26 cellular contexts compared by ENCODE assay signal in genomic region chr10:113322843-113323242, GRCh38.
DNase-seq lines count a peak whose midpoint lies in the region; ATAC-seq, FAIRE-seq and TF ChIP-seq lines count a peak whose summit lies in the region.
"Had no signal": no experiment of that assay in that cellular context is flagged by ENCODE, and none has a peak within 500 bp of the region (broad histone marks: within the 10 kb centered on the region; RNA-seq: fewer than 3 reads in every experiment).

No MANE protein-coding gene starts in this region.

- no peak overlapping the region for H3K9ac ChIP-seq in HepG2 (ENCODE audit: insufficient read depth, low read depth, low read length)
- H3K9ac ChIP-seq in H9 (ENCODE audit: extremely low read depth, insufficient read length, low read length) = no peak overlapping the region
- H3K9ac ChIP-seq in mesenchymal stem cell (ENCODE audit: low read length) = no peak overlapping the region

- H4K91ac ChIP-seq in H9 (ENCODE audit: insufficient read length, low read depth, low read length) = no peak overlapping the region
- no peak overlapping the region for H4K91ac ChIP-seq in mesenchymal stem cell (ENCODE audit: low read length)

- H3K23ac ChIP-seq in H9 (ENCODE audit: insufficient read length, low read depth, low read length) = no peak overlapping the region
- no peak overlapping the region for H3K23ac ChIP-seq in mesenchymal stem cell (ENCODE audit: low read length in 2 of 2)

- DNase-seq in right lobe of liver (no peak), HepG2 (ENCODE audit: low spot score) (no peak), adrenal gland (peak in 5 of 7 donors; percentile 36 to 62 (median 37)), mucosa of descending colon (peak in 1 of 3 donors; percentile 24), H9 (no peak), mesenchymal stem cell (no peak)
- DNase-seq: activated CD4-positive, CD25-positive, alpha-beta regulatory T cell treated with anti-CD3 and anti-CD28 coated beads, Interleukin-2, amount 50 U/mL, for 72 hours; activated naive CD4-positive, alpha-beta T cell treated with anti-CD3 and anti-CD28 coated beads, Interleukin-2, amount 50 U/mL, for 16 hours; activated T-cell treated with anti-CD3 and anti-CD28 coated beads, Interleukin-2, amount 50 U/mL, for 48 hours; central memory CD4-positive, alpha-beta T cell; DMS 273 treated with DMSO at 0.1 percent for 48 hours; erythroblast; foreskin melanocyte; IMR-90; NCI-H1694; NCI-H82; spleen; stimulated activated CD4-positive, alpha-beta T cell treated with anti-CD3 and anti-CD28 coated beads, Interleukin-4, amount 100 ng/mL, for 4 hours; uterus had no signal

- TF ChIP-seq CTCF in right lobe of liver (IDR thresholded peaks at IDR 0.05) (no peak), HepG2 (CRISPR knock-in tag; IDR thresholded peaks at IDR 0.05) (no peak), adrenal gland (IDR thresholded peaks at IDR 0.05) (no peak), mucosa of descending colon (IDR thresholded peaks at IDR 0.05) (no peak), H9 (conservative IDR thresholded peaks at IDR 0.05) (no peak)

- no peak overlapping the region for H2BK20ac ChIP-seq in H9 (ENCODE audit: low read depth, low read length, poor library complexity, severe bottlenecking)

- H2AK5ac ChIP-seq in H9 (ENCODE audit: insufficient read length, low read length) (no peak overlapping the region), mesenchymal stem cell (ENCODE audit: low read length, severe bottlenecking) (no peak overlapping the region)

- TF ChIP-seq EP300 in HepG2 (IDR thresholded peaks at IDR 0.05; ENCODE audit: low read depth in 2 of 2, low read length in 2 of 2) (no peak), HepG2 (CRISPR knock-in tag; IDR thresholded peaks at IDR 0.05; ENCODE audit: borderline replicate concordance) (no peak)

- H3K4me3 Mint-ChIP-seq in H9 = no peak overlapping the region
- no peak overlapping the region for H3K4me3 Mint-ChIP-seq in activated T-helper 17 cell treated with anti-CD3 and anti-CD28 coated beads, Interleukin-2, amount 50 U/mL, for 72 hours

- H4K20me1 ChIP-seq in HepG2 (ENCODE audit: insufficient read depth, low read length) (no peaks in the 10 kb centered on the region), H9 (ENCODE audit: control insufficient read depth, insufficient read depth, insufficient read length) (no peaks in the 10 kb centered on the region)

- POLR2A ChIA-PET in HepG2 (lab: Yijun Ruan, JAX) = no interaction called here

- H3K79me2 ChIP-seq in HepG2 (ENCODE audit: insufficient read depth, low read length) (no peaks in the 10 kb centered on the region), H9 (ENCODE audit: insufficient read depth, low read length) (no peaks in the 10 kb centered on the region)

- peaks cover 20 to 32% of the 10 kb centered on the region in 2 experiments for H3K4me1 Mint-ChIP-seq in H9
- H3K4me1 Mint-ChIP-seq in activated T-helper 17 cell treated with anti-CD3 and anti-CD28 coated beads, Interleukin-2, amount 50 U/mL, for 72 hours = no peaks in the 10 kb centered on the region

- H3K27me3 ChIP-seq in right lobe of liver (no peaks in the 10 kb centered on the region), HepG2 (ENCODE audit: control insufficient read depth in 1 of 2, insufficient read depth in 2 of 2, low read length in 2 of 2) (peaks cover 1 to 30% of the 10 kb centered on the region in 2 experiments; a peak in 4 of 5 replicates), adrenal gland (no peaks in the 10 kb centered on the region), H9 (ENCODE audit: insufficient read depth, low read length) (no peaks in the 10 kb centered on the region; the same call in 1 of the 2 replicates), mesenchymal stem cell (ENCODE audit: control insufficient read depth in 1 of 2, insufficient read depth in 1 of 2, low read length in 2 of 2) (peaks cover 0 to 12% of the 10 kb centered on the region in 2 experiments)
- H3K27me3 ChIP-seq: spleen, uterus had no signal

- H3K14ac ChIP-seq in H9 (ENCODE audit: insufficient read depth, low read length) (no peak overlapping the region), mesenchymal stem cell (ENCODE audit: low read length in 2 of 2) (no peak overlapping the region)

- peaks cover 16% of the 10 kb centered on the region for H3K27me3 Mint-ChIP-seq in H9 (ENCODE audit: low read depth)
- peaks cover 14% of the 10 kb centered on the region for H3K27me3 Mint-ChIP-seq in activated T-helper 17 cell treated with anti-CD3 and anti-CD28 coated beads, Interleukin-2, amount 50 U/mL, for 72 hours

- CTCF ChIA-PET in HepG2 (lab: Yijun Ruan, JAX; ENCODE audit: low intra/inter-chr PET ratio, low total read pairs) = no interaction called here

- no peak overlapping the region for H4K8ac ChIP-seq in H9 (replicated peaks; ENCODE audit: insufficient read length, low read depth, low read length)
- no peak overlapping the region for H4K8ac ChIP-seq in mesenchymal stem cell (ENCODE audit: low read length)

- H2BK12ac ChIP-seq in H9 (ENCODE audit: insufficient read length, low read depth, low read length) = no peak overlapping the region
- H2BK12ac ChIP-seq in mesenchymal stem cell (ENCODE audit: low read length in 2 of 2) = no peak overlapping the region

- no peaks in the 10 kb centered on the region for H3K23me2 ChIP-seq in H9 (ENCODE audit: insufficient read length, low read depth, low read length, poor library complexity, severe bottlenecking)

- H3K36me3 Mint-ChIP-seq in H9 (ENCODE audit: insufficient read depth in 1 of 3, low read depth in 3 of 3) = peaks cover 0 to 4% (median 0%) of the 10 kb centered on the region in 3 experiments; a peak in 1 of 7 replicates
- H3K36me3 Mint-ChIP-seq in activated T-helper 17 cell treated with anti-CD3 and anti-CD28 coated beads, Interleukin-2, amount 50 U/mL, for 72 hours (ENCODE audit: low read depth) = no peaks in the 10 kb centered on the region

- TF ChIP-seq POLR2A in right lobe of liver (IDR thresholded peaks at IDR 0.05) (no peak), HepG2 (IDR thresholded peaks at IDR 0.05; ENCODE audit: insufficient read depth in 1 of 2, low read depth in 2 of 2, low read length in 2 of 2) (no peak), adrenal gland (IDR thresholded peaks at IDR 0.05) (no peak)

- in situ Hi-C loops in HepG2 (cut with HindIII; ENCODE audit: extremely low pct_ligation_motif_present, low pct_unique_long_range_greater_than_20kb) = no loop called here

- H2BK15ac ChIP-seq in H9 (ENCODE audit: low read depth, low read length) (no peak overlapping the region), mesenchymal stem cell (ENCODE audit: low read depth, poor library complexity, severe bottlenecking) (no peak overlapping the region)

- H3K56ac ChIP-seq in H9 (ENCODE audit: insufficient read length, low read depth, low read length) = no peak overlapping the region

- no peak overlapping the region for H2BK120ac ChIP-seq in H9 (ENCODE audit: low read depth, low read length, poor library complexity, severe bottlenecking)
- no peak overlapping the region for H2BK120ac ChIP-seq in mesenchymal stem cell (ENCODE audit: low read depth, low read length)

- no peak for TF ChIP-seq RAD21 in HepG2 (CRISPR knock-in tag; IDR thresholded peaks at IDR 0.05)

- no peak overlapping the region for H3K27ac ChIP-seq in right lobe of liver
- H3K27ac ChIP-seq in HepG2 (ENCODE audit: extremely low read length, insufficient read depth, low read length) = no peak overlapping the region
- no peak overlapping the region for H3K27ac ChIP-seq in adrenal gland
- H3K27ac ChIP-seq in H9 (ENCODE audit: insufficient read length, low read depth, low read length) = no peak overlapping the region
- H3K27ac ChIP-seq in mesenchymal stem cell (ENCODE audit: low read length, poor library complexity, severe bottlenecking) = no peak overlapping the region
- H3K27ac ChIP-seq: C4-2B, uterus had no signal

- H2AFZ ChIP-seq in HepG2 (ENCODE audit: low read length) (no peak overlapping the region), H9 (ENCODE audit: low read length) (no peak overlapping the region), mesenchymal stem cell (ENCODE audit: low read depth, low read length) (no peak overlapping the region)

- BruUV-seq in HepG2 (replicated peaks; lab: Mats Ljungman, UMichigan) = no TSS peak

- intact Hi-C loops in right lobe of liver (cut with DNase I) = no loop called here
- intact Hi-C loops in HepG2 (cut with micrococcal nuclease; ENCODE audit: unreplicated experiment) = no loop called here
- intact Hi-C loops in adrenal gland (cut with DNase I) = no loop called here
- intact Hi-C loops in mucosa of descending colon (cut with DNase I, micrococcal nuclease) = no loop called here

- H4K5ac ChIP-seq in H9 (ENCODE audit: insufficient read length, low read depth, low read length) = no peak overlapping the region

- H3K9me3 ChIP-seq in right lobe of liver (no peaks in the 10 kb centered on the region), HepG2 (ENCODE audit: low read length) (no peaks in the 10 kb centered on the region), adrenal gland (replicated peaks in 1 of 3) (no peaks in the 10 kb centered on the region), mucosa of descending colon (no peaks in the 10 kb centered on the region), H9 (ENCODE audit: control insufficient read depth, low read depth, low read length) (no peaks in the 10 kb centered on the region), mesenchymal stem cell (ENCODE audit: control insufficient read depth, low read length) (no peaks in the 10 kb centered on the region)
- H3K9me3 ChIP-seq: A549, spleen, uterus had no signal

- H3K4me2 ChIP-seq in HepG2 (ENCODE audit: low read depth, low read length) = no peak overlapping the region
- no peak overlapping the region for H3K4me2 ChIP-seq in H9 (ENCODE audit: insufficient read depth, insufficient read length, low read length)
- H3K4me2 ChIP-seq in mesenchymal stem cell (ENCODE audit: low read length, poor library complexity, severe bottlenecking) = no peak overlapping the region
- H3K4me2 ChIP-seq: A549 had no signal

- no peaks in the 10 kb centered on the region for H3K9me3 Mint-ChIP-seq in H9
- H3K9me3 Mint-ChIP-seq in activated T-helper 17 cell treated with anti-CD3 and anti-CD28 coated beads, Interleukin-2, amount 50 U/mL, for 72 hours = no peaks in the 10 kb centered on the region

- no peak overlapping the region for H3K27ac Mint-ChIP-seq in H9
- no peak overlapping the region for H3K27ac Mint-ChIP-seq in activated T-helper 17 cell treated with anti-CD3 and anti-CD28 coated beads, Interleukin-2, amount 50 U/mL, for 72 hours

- H2BK5ac ChIP-seq in H9 (ENCODE audit: insufficient read length, low read length) (no peak overlapping the region), mesenchymal stem cell (ENCODE audit: low read depth, low read length, poor library complexity, severe bottlenecking) (no peak overlapping the region)

- H3K4me1 ChIP-seq in right lobe of liver (no peaks in the 10 kb centered on the region), HepG2 (ENCODE audit: insufficient read depth, low read length) (no peaks in the 10 kb centered on the region), adrenal gland (replicated peaks in 1 of 2) (peaks cover 12 to 19% of the 10 kb centered on the region in 2 donors), mucosa of descending colon (ENCODE audit: low read depth) (no peaks in the 10 kb centered on the region), H9 (ENCODE audit: insufficient read depth, low read length) (peaks cover 8% of the 10 kb centered on the region), mesenchymal stem cell (ENCODE audit: control insufficient read depth, insufficient read depth, low read depth, low read length) (peaks cover 4% of the 10 kb centered on the region)
- H3K4me1 ChIP-seq: uterus had no signal

- H3K36me3 ChIP-seq in right lobe of liver (no peaks in the 10 kb centered on the region), HepG2 (replicated peaks in 1 of 2; ENCODE audit: control insufficient read depth in 1 of 2, insufficient read depth in 2 of 2, low read length in 2 of 2) (no peaks in the 10 kb centered on the region), adrenal gland (replicated peaks in 1 of 2) (no peaks in the 10 kb centered on the region), mucosa of descending colon (ENCODE audit: low read depth) (no peaks in the 10 kb centered on the region), mesenchymal stem cell (ENCODE audit: control insufficient read depth in 1 of 2, insufficient read depth in 2 of 2, low read depth in 1 of 2, low read length in 2 of 2) (no peaks in the 10 kb centered on the region)
- H3K36me3 ChIP-seq: spleen, uterus had no signal

- H3T11ph ChIP-seq in H9 (ENCODE audit: low read length) = no peak overlapping the region

- H3K79me1 ChIP-seq in H9 (ENCODE audit: insufficient read depth, low read depth, low read length, poor library complexity, severe bottlenecking) (no peaks in the 10 kb centered on the region), mesenchymal stem cell (replicated peaks; ENCODE audit: low read length, poor library complexity, severe bottlenecking) (no peaks in the 10 kb centered on the region)

- H3K18ac ChIP-seq in H9 (ENCODE audit: insufficient read length, low read depth, low read length) (no peak overlapping the region), mesenchymal stem cell (ENCODE audit: low read depth in 1 of 2, low read length in 2 of 2) (no peak overlapping the region)

- whole genome bisulfite sequencing in right lobe of liver (ENCODE audit: insufficient coverage, low coverage, low lambda C conversion rate, missing lambda C conversion rate) = 70% methylated on average over 3 of the region's 4 CpGs
- 66% methylated on average over 4 of the region's 4 CpGs for WGBS in HepG2 (ENCODE audit: low lambda C conversion rate)
- WGBS in adrenal gland, 4 donors = 75 to 88% (median 80%) methylated on average over 4 of the region's 4 CpGs
- no CpG with 5 or more reads among the region's 4 CpGs for WGBS in H9 (ENCODE audit: extremely low coverage, insufficient read length, low lambda C conversion rate)
- 96% methylated on average over 3 of the region's 4 CpGs for WGBS in mesenchymal stem cell

- no peak overlapping the region for H3K4me3 ChIP-seq in right lobe of liver
- H3K4me3 ChIP-seq in HepG2 (replicated peaks in 1 of 3; ENCODE audit: insufficient read depth in 1 of 3, low read depth in 2 of 3, low read length in 3 of 3) = no peak overlapping the region
- H3K4me3 ChIP-seq in adrenal gland = no peak overlapping the region
- no peak overlapping the region for H3K4me3 ChIP-seq in mucosa of descending colon
- H3K4me3 ChIP-seq in mesenchymal stem cell (ENCODE audit: insufficient read depth in 1 of 2, low read depth in 1 of 2, low read length in 2 of 2) = no peak overlapping the region
- H3K4me3 ChIP-seq: A549, spleen, uterus had no signal

- peak; percentile 48 to 68 (median 61) for ATAC-seq in right lobe of liver
- ATAC-seq in HepG2 = no peak
- peak; percentile 13 for ATAC-seq in mucosa of descending colon
- no peak for ATAC-seq in activated T-helper 17 cell treated with anti-CD3 and anti-CD28 coated beads, Interleukin-2, amount 50 U/mL, for 72 hours (replicated peaks)
- ATAC-seq in HG03025 (IDR thresholded peaks at IDR 0.05; ENCODE audit: low FRiP score, unreplicated experiment) = no peak
- ATAC-seq: A549, SK-N-SH treated with all-trans-retinoic acid at 6 μM for 48 hours had no signal

- FAIRE-seq in HepG2 (lab: Jason Lieb, UNC) = no peak
- FAIRE-seq: A549, G401.6, RCC 7860 had no signal

- H3K4ac ChIP-seq in H9 (ENCODE audit: low read depth, low read length) (no peak overlapping the region), mesenchymal stem cell (ENCODE audit: low read depth in 1 of 2, low read length in 2 of 2) (no peak overlapping the region)

Comparison
In these comparisons a context has a peak if more than half of its experiments do, and no peak if none do; other contexts are left out.
1. ATAC-seq: peak in right lobe of liver (4 of 4) and mucosa of descending colon (single experiment); none in HepG2 (single experiment), activated T-helper 17 cell treated with anti-CD3 and anti-CD28 coated beads, Interleukin-2, amount 50 U/mL, for 72 hours (single experiment) and HG03025 (single experiment).
2. DNase-seq: peak in adrenal gland (5 of 7); none in right lobe of liver (0 of 3), HepG2 (single experiment), H9 (single experiment) and mesenchymal stem cell (single experiment).